In the genomic region with DNA sequence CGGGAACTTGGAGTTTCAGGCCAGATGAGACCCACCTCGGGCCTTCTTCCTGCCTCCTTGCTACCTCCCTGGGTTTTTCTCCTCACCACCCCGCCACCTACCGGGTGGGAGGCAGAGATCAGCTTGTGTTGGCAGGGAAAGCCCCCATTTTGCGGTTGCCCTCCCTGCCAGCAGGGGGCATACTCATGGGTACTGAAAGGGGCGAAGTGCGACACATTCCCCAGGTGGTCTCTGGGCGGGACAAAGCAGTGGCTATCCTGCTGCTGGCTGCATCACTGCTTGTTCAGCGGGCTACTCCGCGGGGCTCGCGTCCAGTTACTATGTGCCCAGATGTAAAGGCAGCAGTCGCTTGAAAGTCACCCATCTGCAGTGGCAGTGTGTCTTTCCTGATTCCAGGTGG, we compare ENCODE assay signal across 15 cellular contexts.
DNase-seq lines count a peak whose midpoint lies in the region; ATAC-seq and TF ChIP-seq lines count a peak whose summit lies in the region.
"Had no signal": no experiment of that assay in that cellular context is flagged by ENCODE, and none has a peak within 500 bp of the region (broad histone marks: within the 10 kb centered on the region; RNA-seq: fewer than 3 reads in every experiment).

No MANE protein-coding gene starts in this region.

- TF ChIP-seq CTCF in Loucy (conservative IDR thresholded peaks at IDR 0.05; ENCODE audit: low read length) (peak; percentile 43; the same call in 1 of the 2 replicates), brain microvascular endothelial cell (IDR thresholded peaks at IDR 0.05; ENCODE audit: low read depth, low read length, missing control alignments) (peak; percentile 21), smooth muscle cell (IDR thresholded peaks at IDR 0.05; ENCODE audit: borderline replicate concordance, insufficient read depth, poor library complexity, severe bottlenecking) (peak; percentile 14), sigmoid colon (IDR thresholded peaks at IDR 0.05) (no peak), transverse colon (IDR thresholded peaks at IDR 0.05) (no peak)
- TF ChIP-seq CTCF in CD4-positive, alpha-beta T cell (IDR thresholded peaks at IDR 0.05): no peak

- H3K4me3 Mint-ChIP-seq in activated naive CD8-positive, alpha-beta T cell treated with anti-CD3 and anti-CD28 coated beads, Interleukin-2, amount 50 U/mL, for 24 hours: no peak overlapping the region
- no peak overlapping the region for H3K4me3 Mint-ChIP-seq in activated naive CD8-positive, alpha-beta T cell treated with anti-CD3 and anti-CD28 coated beads for 36 hours
- no peak overlapping the region for H3K4me3 Mint-ChIP-seq in CD4-positive, alpha-beta T cell
- H3K4me3 Mint-ChIP-seq: activated T-cell treated with anti-CD3 and anti-CD28 coated beads, Interleukin-2, amount 50 U/mL, for 24 hours had no signal

- no peaks in the 10 kb centered on the region for H3K36me3 Mint-ChIP-seq in activated naive CD8-positive, alpha-beta T cell treated with anti-CD3 and anti-CD28 coated beads, Interleukin-2, amount 50 U/mL, for 24 hours (ENCODE audit: low read depth)
- H3K36me3 Mint-ChIP-seq in activated naive CD8-positive, alpha-beta T cell treated with anti-CD3 and anti-CD28 coated beads for 36 hours: no peaks in the 10 kb centered on the region
- H3K36me3 Mint-ChIP-seq in CD4-positive, alpha-beta T cell (ENCODE audit: low read depth): no peaks in the 10 kb centered on the region

- H3K27ac Mint-ChIP-seq in activated naive CD8-positive, alpha-beta T cell treated with anti-CD3 and anti-CD28 coated beads, Interleukin-2, amount 50 U/mL, for 24 hours: no peak overlapping the region
- no peak overlapping the region for H3K27ac Mint-ChIP-seq in activated naive CD8-positive, alpha-beta T cell treated with anti-CD3 and anti-CD28 coated beads for 36 hours
- H3K27ac Mint-ChIP-seq in CD4-positive, alpha-beta T cell: no peak overlapping the region
- H3K27ac Mint-ChIP-seq: activated T-cell treated with anti-CD3 and anti-CD28 coated beads, Interleukin-2, amount 50 U/mL, for 24 hours had no signal

- no peak overlapping the region for H3K27ac ChIP-seq in brain microvascular endothelial cell
- H3K27ac ChIP-seq in smooth muscle cell (ENCODE audit: low read depth): no peak overlapping the region
- no peak overlapping the region for H3K27ac ChIP-seq in CD4-positive, alpha-beta T cell (ENCODE audit: low read depth, low read length)
- H3K27ac ChIP-seq in sigmoid colon: no peak overlapping the region
- no peak overlapping the region for H3K27ac ChIP-seq in transverse colon
- H3K27ac ChIP-seq: pancreas, upper lobe of left lung had no signal

- H3K9me3 ChIP-seq in Loucy (ENCODE audit: insufficient read depth, low read depth, low read length): no peaks in the 10 kb centered on the region
- no peaks in the 10 kb centered on the region for H3K9me3 ChIP-seq in smooth muscle cell (replicated peaks; ENCODE audit: low read depth)
- no peaks in the 10 kb centered on the region for H3K9me3 ChIP-seq in CD4-positive, alpha-beta T cell (ENCODE audit: control insufficient read depth, low read length)
- no peaks in the 10 kb centered on the region for H3K9me3 ChIP-seq in sigmoid colon
- H3K9me3 ChIP-seq in transverse colon: no peaks in the 10 kb centered on the region
- H3K9me3 ChIP-seq: pancreas, upper lobe of left lung had no signal

- H3K9me3 Mint-ChIP-seq in activated naive CD8-positive, alpha-beta T cell treated with anti-CD3 and anti-CD28 coated beads, Interleukin-2, amount 50 U/mL, for 24 hours: no peaks in the 10 kb centered on the region
- H3K9me3 Mint-ChIP-seq in activated naive CD8-positive, alpha-beta T cell treated with anti-CD3 and anti-CD28 coated beads for 36 hours: no peaks in the 10 kb centered on the region
- H3K9me3 Mint-ChIP-seq in CD4-positive, alpha-beta T cell: no peaks in the 10 kb centered on the region

- no peaks in the 10 kb centered on the region for H3K4me1 Mint-ChIP-seq in activated naive CD8-positive, alpha-beta T cell treated with anti-CD3 and anti-CD28 coated beads, Interleukin-2, amount 50 U/mL, for 24 hours
- no peaks in the 10 kb centered on the region for H3K4me1 Mint-ChIP-seq in activated naive CD8-positive, alpha-beta T cell treated with anti-CD3 and anti-CD28 coated beads for 36 hours
- H3K4me1 Mint-ChIP-seq in CD4-positive, alpha-beta T cell (ENCODE audit: low read depth): no peaks in the 10 kb centered on the region

- H3K36me3 ChIP-seq in Loucy (ENCODE audit: insufficient read depth, low read length) (no peaks in the 10 kb centered on the region), brain microvascular endothelial cell (replicated peaks) (no peaks in the 10 kb centered on the region), smooth muscle cell (ENCODE audit: low read depth) (no peaks in the 10 kb centered on the region), sigmoid colon (no peaks in the 10 kb centered on the region), transverse colon (no peaks in the 10 kb centered on the region)
- H3K36me3 ChIP-seq: pancreas, upper lobe of left lung had no signal

- DNase-seq in activated naive CD8-positive, alpha-beta T cell treated with anti-CD3 and anti-CD28 coated beads, Interleukin-2, amount 50 U/mL, for 24 hours: peak; percentile 1
- no peak for DNase-seq in activated naive CD8-positive, alpha-beta T cell treated with anti-CD3 and anti-CD28 coated beads for 36 hours
- no peak for DNase-seq in brain microvascular endothelial cell
- no peak for DNase-seq in smooth muscle cell (lab: John Stamatoyannopoulos, UW; ENCODE audit: unreplicated experiment)
- no peak for DNase-seq in CD4-positive, alpha-beta T cell
- DNase-seq in sigmoid colon: no peak
- no peak for DNase-seq in transverse colon
- DNase-seq: activated CD4-positive, CD25-positive, alpha-beta regulatory T cell treated with anti-CD3 and anti-CD28 coated beads, Interleukin-2, amount 50 U/mL, for 72 hours; activated T-cell treated with anti-CD3 and anti-CD28 coated beads, Interleukin-2, amount 50 U/mL, for 24 hours; amniotic stem cell; cortex of kidney; NCI-H2171 had no signal

- 98% methylated on average over 14 of the region's 14 CpGs for WGBS in smooth muscle cell (ENCODE audit: low lambda C conversion rate)
- WGBS in sigmoid colon, 2 donors: 95 to 97% methylated on average over 14 of the region's 14 CpGs
- 80 to 95% methylated on average over 1 to 14 of the region's 14 CpGs for WGBS in transverse colon (ENCODE audit: low coverage in 1 of 2), 2 donors

- in situ Hi-C loops in brain microvascular endothelial cell (cut with HindIII; ENCODE audit: low pct_ligation_motif_present, low sequenced_read_pairs) (no loop called here), transverse colon (cut with MboI; ENCODE audit: low pct_ligation_motif_present in 1 of 4, low pct_unique_long_range_greater_than_20kb in 1 of 4, low sequenced_read_pairs in 3 of 4) (no loop called here)

- intact Hi-C loops in CD4-positive, alpha-beta T cell (cut with DNase I, micrococcal nuclease): no loop called here
- intact Hi-C loops in sigmoid colon (cut with DNase I) (no loop called here), transverse colon (cut with DNase I; ENCODE audit: low total_unique reads) (no loop called here)

- H3K9me2 ChIP-seq in Loucy (replicated peaks; ENCODE audit: low read depth, low read length): no peaks in the 10 kb centered on the region

- H3K9ac ChIP-seq in Loucy (ENCODE audit: low read depth, low read length, poor library complexity, severe bottlenecking) (no peak overlapping the region), smooth muscle cell (ENCODE audit: low read depth) (no peak overlapping the region)

- POLR2A ChIA-PET in CD4-positive, alpha-beta T cell (lab: Charles Lee): no interaction called here

- ATAC-seq in activated naive CD8-positive, alpha-beta T cell treated with anti-CD3 and anti-CD28 coated beads, Interleukin-2, amount 50 U/mL, for 24 hours: no peak
- no peak for ATAC-seq in CD4-positive, alpha-beta T cell (ENCODE audit: poor library complexity)
- ATAC-seq: pancreas had no signal

- H2AFZ ChIP-seq in Loucy (ENCODE audit: low read length) (no peak overlapping the region), smooth muscle cell (ENCODE audit: low read depth) (no peak overlapping the region)

- TF ChIP-seq POLR2A in sigmoid colon (IDR thresholded peaks at IDR 0.05) (no peak), transverse colon (IDR thresholded peaks at IDR 0.05) (no peak)

- H3K79me2 ChIP-seq in Loucy (ENCODE audit: insufficient read depth, low read length): no peaks in the 10 kb centered on the region
- no peaks in the 10 kb centered on the region for H3K79me2 ChIP-seq in smooth muscle cell (ENCODE audit: low read depth)

- H3F3A ChIP-seq in Loucy (ENCODE audit: low read depth) (no peaks in the 10 kb centered on the region), smooth muscle cell (ENCODE audit: low read depth) (no peaks in the 10 kb centered on the region)

- CTCF ChIA-PET in CD4-positive, alpha-beta T cell (lab: Charles Lee): no interaction called here

- H4K20me1 ChIP-seq in Loucy (ENCODE audit: insufficient read depth, low read length, poor library complexity, severe bottlenecking): no peaks in the 10 kb centered on the region
- no peaks in the 10 kb centered on the region for H4K20me1 ChIP-seq in smooth muscle cell (ENCODE audit: low read depth)

- H3K4me3 ChIP-seq in Loucy (ENCODE audit: low read length, poor library complexity, severe bottlenecking): no peak overlapping the region
- no peak overlapping the region for H3K4me3 ChIP-seq in brain microvascular endothelial cell (ENCODE audit: low read depth, low read length)
- no peak overlapping the region for H3K4me3 ChIP-seq in smooth muscle cell
- H3K4me3 ChIP-seq in sigmoid colon: no peak overlapping the region
- H3K4me3 ChIP-seq in transverse colon: no peak overlapping the region
- H3K4me3 ChIP-seq: pancreas, upper lobe of left lung had no signal

- H3K27me3 ChIP-seq in Loucy (ENCODE audit: insufficient read depth, low read length, poor library complexity, severe bottlenecking): no peaks in the 10 kb centered on the region
- H3K27me3 ChIP-seq in brain microvascular endothelial cell (replicated peaks): no peaks in the 10 kb centered on the region
- no peaks in the 10 kb centered on the region for H3K27me3 ChIP-seq in smooth muscle cell (ENCODE audit: low read depth)
- H3K27me3 ChIP-seq in CD4-positive, alpha-beta T cell (ENCODE audit: control insufficient read depth, insufficient read depth, low read length): no peaks in the 10 kb centered on the region
- H3K27me3 ChIP-seq in sigmoid colon: no peaks in the 10 kb centered on the region
- no peaks in the 10 kb centered on the region for H3K27me3 ChIP-seq in transverse colon
- H3K27me3 ChIP-seq: pancreas, upper lobe of left lung had no signal

- no peaks in the 10 kb centered on the region for H3K27me3 Mint-ChIP-seq in activated naive CD8-positive, alpha-beta T cell treated with anti-CD3 and anti-CD28 coated beads, Interleukin-2, amount 50 U/mL, for 24 hours
- no peaks in the 10 kb centered on the region for H3K27me3 Mint-ChIP-seq in activated naive CD8-positive, alpha-beta T cell treated with anti-CD3 and anti-CD28 coated beads for 36 hours
- H3K27me3 Mint-ChIP-seq in CD4-positive, alpha-beta T cell: no peaks in the 10 kb centered on the region
- H3K27me3 Mint-ChIP-seq: activated T-cell treated with anti-CD3 and anti-CD28 coated beads, Interleukin-2, amount 50 U/mL, for 24 hours had no signal

- no peaks in the 10 kb centered on the region for H3K4me1 ChIP-seq in Loucy (ENCODE audit: insufficient read depth, low read length, poor library complexity, severe bottlenecking)
- no peaks in the 10 kb centered on the region for H3K4me1 ChIP-seq in smooth muscle cell (ENCODE audit: low read depth)
- H3K4me1 ChIP-seq in sigmoid colon: no peaks in the 10 kb centered on the region
- no peaks in the 10 kb centered on the region for H3K4me1 ChIP-seq in transverse colon
- H3K4me1 ChIP-seq: pancreas, upper lobe of left lung had no signal

- H3K4me2 ChIP-seq in Loucy (ENCODE audit: low read depth, low read length, poor library complexity, severe bottlenecking): no peak overlapping the region
- H3K4me2 ChIP-seq in smooth muscle cell: no peak overlapping the region

- TF ChIP-seq EP300 in sigmoid colon (IDR thresholded peaks at IDR 0.05) (no peak), transverse colon (IDR thresholded peaks at IDR 0.05; ENCODE audit: low read depth) (no peak)

Comparison
In these comparisons a context has a peak if more than half of its experiments do, and no peak if none do; other contexts are left out.
1. CTCF ChIP-seq: peak in Loucy (single experiment), brain microvascular endothelial cell (single experiment) and smooth muscle cell (single experiment); none in CD4-positive, alpha-beta T cell (single experiment), sigmoid colon (0 of 4) and transverse colon (0 of 5).